In the genomic region with DNA sequence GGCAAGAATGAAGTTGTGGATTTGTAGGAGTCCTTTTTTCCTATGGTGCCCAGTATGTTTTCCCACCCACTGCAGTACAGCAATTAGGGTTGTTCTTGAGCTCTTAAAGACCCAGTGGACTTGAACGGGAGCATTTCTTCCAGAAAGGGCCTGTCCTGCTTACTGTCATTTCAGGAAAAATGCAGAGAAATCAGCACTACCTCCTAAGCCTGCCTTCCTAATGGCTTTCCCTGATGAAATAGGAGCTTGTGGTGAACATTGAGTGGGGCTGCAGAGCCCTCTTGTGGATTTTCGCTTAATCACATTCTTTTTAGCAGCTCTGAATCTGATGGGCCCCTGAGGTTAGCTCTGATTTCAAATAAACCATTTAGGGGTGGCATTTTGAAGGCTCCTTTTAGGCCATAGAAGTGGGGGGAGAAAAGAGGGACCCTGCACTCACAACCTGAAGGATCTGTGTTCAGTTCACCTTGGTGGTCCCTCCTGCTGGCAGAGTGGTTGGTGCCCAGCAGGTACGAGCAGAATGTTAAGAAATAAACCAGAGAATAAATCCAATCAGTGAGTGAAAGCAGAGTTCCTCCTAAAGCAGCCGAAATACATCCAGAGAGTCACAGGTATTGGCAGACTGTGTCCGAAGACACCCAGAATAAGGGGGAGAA, we compare ENCODE assay signal across 8 cellular contexts.
A peak's percentile ranks its signal among the peaks of the same experiment; 100 is the strongest.
DNase-seq lines count a peak whose midpoint lies in the region; ATAC-seq and TF ChIP-seq lines count a peak whose summit lies in the region.

No MANE protein-coding gene starts in this region.

- H3K27me3 ChIP-seq in Karpas-422 (ENCODE audit: low read length) (no peaks in the 10 kb centered on the region), vagina (no peaks in the 10 kb centered on the region)

- DNase-seq in EH (ENCODE audit: low read depth) (peak; percentile 93), Karpas-422 (peak; percentile 82), RKO (ENCODE audit: low spot score) (peak; percentile 77), glomerular visceral epithelial cell (ENCODE audit: extremely low spot score) (peak; percentile 86), osteocyte (ENCODE audit: extremely low spot score, unreplicated experiment) (no peak), vagina (ENCODE audit: extremely low spot score in 2 of 2) (no peak)
- DNase-seq in activated naive CD4-positive, alpha-beta T cell treated with anti-CD3 and anti-CD28 coated beads, Interleukin-2, amount 50 U/mL, for 72 hours (ENCODE audit: low spot score in 2 of 2) = peak in 1 of 2 donors; percentile 36

- peak; percentile 81 for ATAC-seq in GM21529 (IDR thresholded peaks at IDR 0.05; ENCODE audit: unreplicated experiment)
- peak; percentile 83 to 84 for ATAC-seq in activated naive CD4-positive, alpha-beta T cell treated with anti-CD3 and anti-CD28 coated beads, Interleukin-2, amount 50 U/mL, for 72 hours

- no peaks in the 10 kb centered on the region for H3K79me2 ChIP-seq in Karpas-422 (ENCODE audit: low read length)

- peaks cover 46% of the 10 kb centered on the region for H3K4me1 Mint-ChIP-seq in osteocyte (ENCODE audit: unreplicated experiment)

- H3K4me3 ChIP-seq in Karpas-422 (ENCODE audit: low read length) (no peak overlapping the region), vagina (peak overlapping the region in 1 of 2 donors; percentile 19)

- H2AFZ ChIP-seq in Karpas-422 (ENCODE audit: low read length) = 0 out of 2 replicates have a peak overlapping the region, but pooled peaks have one; percentile 13

- TF ChIP-seq CTCF in osteocyte (IDR thresholded peaks at IDR 0.05) (peak; percentile 86), vagina (IDR thresholded peaks at IDR 0.05) (peak in 2 of 3 experiments; percentile 78 to 93)

- H3K9ac ChIP-seq in Karpas-422 (ENCODE audit: low read length) = no peak overlapping the region

- TF ChIP-seq POLR2A in vagina (IDR thresholded peaks at IDR 0.05) = no peak

- H3K36me3 Mint-ChIP-seq in activated naive CD4-positive, alpha-beta T cell treated with anti-CD3 and anti-CD28 coated beads, Interleukin-2, amount 50 U/mL, for 72 hours = peaks cover 0 to 3% of the 10 kb centered on the region in 2 donors
- no peaks in the 10 kb centered on the region for H3K36me3 Mint-ChIP-seq in osteocyte (ENCODE audit: unreplicated experiment)

- peak overlapping the region in 1 of 2 donors; percentile 34 for H3K27ac Mint-ChIP-seq in activated naive CD4-positive, alpha-beta T cell treated with anti-CD3 and anti-CD28 coated beads, Interleukin-2, amount 50 U/mL, for 72 hours
- peak overlapping the region; percentile 99 for H3K27ac Mint-ChIP-seq in osteocyte (ENCODE audit: unreplicated experiment)

- no peaks in the 10 kb centered on the region for H4K20me1 ChIP-seq in Karpas-422 (ENCODE audit: insufficient read depth, low read depth, low read length)

- no peak overlapping the region for H3K27ac ChIP-seq in Karpas-422 (ENCODE audit: low read length)
- H3K27ac ChIP-seq in vagina = peak overlapping the region; percentile 89

- intact Hi-C loops in vagina (cut with DNase I) = loop anchor here (5.0 kb wide), 1 partner anchor 250 kb away; no protein-coding TSS in a partner anchor

- H3K36me3 ChIP-seq in Karpas-422 (ENCODE audit: insufficient read depth, low read length) (no peaks in the 10 kb centered on the region), vagina (no peaks in the 10 kb centered on the region)

- H3K9me2 ChIP-seq in Karpas-422 (replicated peaks; ENCODE audit: insufficient read depth, low read length) = no peaks in the 10 kb centered on the region

- H3K4me1 ChIP-seq in Karpas-422 (ENCODE audit: low read length) (peaks cover 15% of the 10 kb centered on the region), vagina (peaks cover 31% of the 10 kb centered on the region)

- peak overlapping the region; percentile 2 for H3K4me3 Mint-ChIP-seq in osteocyte (ENCODE audit: unreplicated experiment)

- H3K9me3 ChIP-seq in Karpas-422 (ENCODE audit: low read length) = no peaks in the 10 kb centered on the region
- H3K9me3 ChIP-seq in vagina = no peaks in the 10 kb centered on the region

- H3K4me2 ChIP-seq in Karpas-422 (ENCODE audit: low read depth, low read length, poor library complexity, severe bottlenecking) = peak overlapping the region; percentile 2

- H3K27me3 Mint-ChIP-seq in osteocyte (ENCODE audit: unreplicated experiment) = no peaks in the 10 kb centered on the region

- H3K9me3 Mint-ChIP-seq in activated naive CD4-positive, alpha-beta T cell treated with anti-CD3 and anti-CD28 coated beads, Interleukin-2, amount 50 U/mL, for 72 hours = no peaks in the 10 kb centered on the region
- peaks cover 5% of the 10 kb centered on the region for H3K9me3 Mint-ChIP-seq in osteocyte (ENCODE audit: unreplicated experiment)

Comparison
In these comparisons a context has a peak if more than half of its experiments do, and no peak if none do; other contexts are left out.
1. DNase-seq: peak in EH (single experiment), Karpas-422 (single experiment), RKO (single experiment) and glomerular visceral epithelial cell (single experiment); none in osteocyte (single experiment) and vagina (0 of 2).